Comparison of ENCODE assay signal across 1 cellular context in genomic region chr17:44389281-44389680, GRCh38.
TF ChIP-seq lines count a peak whose summit lies in the region.

ITGA2B (minus strand) TSS chr17:44389649; CDS start chr17:44389473, 176 bp downstream.

TF ChIP-seq in WTC11, 78 proteins besides CTCF, POLR2A, EP300 and RAD21 (continued from another document):
- no peak for TF ChIP-seq ATF6 (CRISPR knock-in tag; IDR thresholded peaks at IDR 0.05)
- TF ChIP-seq ZNF138 (CRISPR knock-in tag; conservative IDR thresholded peaks at IDR 0.05) = no peak
- TF ChIP-seq GABPB1 (CRISPR knock-in tag; IDR thresholded peaks at IDR 0.05) = no peak
- TF ChIP-seq TP53 (CRISPR knock-in tag; IDR thresholded peaks at IDR 0.05) = no peak
- TF ChIP-seq ZNF532 (CRISPR knock-in tag; IDR thresholded peaks at IDR 0.05; ENCODE audit: borderline replicate concordance) = no peak
- no peak for TF ChIP-seq TEAD1 (CRISPR knock-in tag; IDR thresholded peaks at IDR 0.05)
